In genomic region chr13:47455581-47455980, GRCh38 we compare ENCODE assay signal across 15 cellular contexts.
DNase-seq lines count a peak whose midpoint lies in the region; ATAC-seq and TF ChIP-seq lines count a peak whose summit lies in the region.
"Had no signal": no experiment of that assay in that cellular context is flagged by ENCODE, and none has a peak within 500 bp of the region (broad histone marks: within the 10 kb centered on the region; RNA-seq: fewer than 3 reads in every experiment).

No MANE protein-coding gene starts in this region.

- TF ChIP-seq CTCF in GM12872 (IDR thresholded peaks at IDR 0.05; ENCODE audit: insufficient read depth, low read depth, low read length) (peak; percentile 35; the same call in 1 of the 3 replicates), brain microvascular endothelial cell (IDR thresholded peaks at IDR 0.05; ENCODE audit: low read depth, low read length, missing control alignments) (peak; percentile 4), osteoblast (IDR thresholded peaks at IDR 0.05; ENCODE audit: extremely low read depth, low read depth, low read length) (peak; percentile 19), adrenal gland (IDR thresholded peaks at IDR 0.05) (no peak)

- TF ChIP-seq POLR2A in adrenal gland (IDR thresholded peaks at IDR 0.05): no peak

- H3K27me3 Mint-ChIP-seq in activated CD8-positive, alpha-beta T cell treated with anti-CD3 and anti-CD28 coated beads, Interleukin-2, amount 10 ng/mL, durations not matched to agents 7 days and 5 days (ENCODE audit: low read depth): no peaks in the 10 kb centered on the region

- H4K20me1 ChIP-seq in osteoblast (ENCODE audit: insufficient read depth, low read length): no peaks in the 10 kb centered on the region

- no peak overlapping the region for H3K27ac Mint-ChIP-seq in activated CD8-positive, alpha-beta T cell treated with anti-CD3 and anti-CD28 coated beads, Interleukin-2, amount 10 ng/mL, durations not matched to agents 7 days and 5 days
- H3K27ac Mint-ChIP-seq: CD8-positive, alpha-beta memory T cell had no signal

- H3K36me3 Mint-ChIP-seq in activated CD8-positive, alpha-beta T cell treated with anti-CD3 and anti-CD28 coated beads, Interleukin-2, amount 10 ng/mL, durations not matched to agents 7 days and 5 days (ENCODE audit: low read depth): no peaks in the 10 kb centered on the region
- H3K36me3 Mint-ChIP-seq: CD8-positive, alpha-beta memory T cell had no signal

- peaks cover 9% of the 10 kb centered on the region for H3K4me1 ChIP-seq in osteoblast (ENCODE audit: insufficient read depth, low read length)
- H3K4me1 ChIP-seq in adrenal gland (replicated peaks in 1 of 2): no peaks in the 10 kb centered on the region
- H3K4me1 ChIP-seq: gastroesophageal sphincter had no signal

- no peaks in the 10 kb centered on the region for H3K79me2 ChIP-seq in osteoblast (ENCODE audit: insufficient read depth, low read length)

- no peaks in the 10 kb centered on the region for H3K27me3 ChIP-seq in brain microvascular endothelial cell (replicated peaks)
- no peaks in the 10 kb centered on the region for H3K27me3 ChIP-seq in osteoblast (ENCODE audit: insufficient read depth, low read length)
- no peaks in the 10 kb centered on the region for H3K27me3 ChIP-seq in adrenal gland
- H3K27me3 ChIP-seq: gastroesophageal sphincter had no signal

- H3K27ac ChIP-seq in brain microvascular endothelial cell (no peak overlapping the region), osteoblast (ENCODE audit: low read depth, low read length) (no peak overlapping the region), adrenal gland (no peak overlapping the region)
- H3K27ac ChIP-seq: coronary artery, gastroesophageal sphincter had no signal

- no peaks in the 10 kb centered on the region for H3K36me3 ChIP-seq in brain microvascular endothelial cell (replicated peaks)
- no peaks in the 10 kb centered on the region for H3K36me3 ChIP-seq in osteoblast (ENCODE audit: insufficient read depth, low read length)
- no peaks in the 10 kb centered on the region for H3K36me3 ChIP-seq in adrenal gland (replicated peaks in 1 of 2)
- H3K36me3 ChIP-seq: gastroesophageal sphincter had no signal

- no peak overlapping the region for H3K4me2 ChIP-seq in osteoblast (ENCODE audit: insufficient read depth, low read length)

- CTCF ChIA-PET in activated CD8-positive, alpha-beta T cell treated with anti-CD3 and anti-CD28 coated beads, Interleukin-2, amount 10 ng/mL, durations not matched to agents 7 days and 5 days (lab: Charles Lee): no interaction called here

- no peak overlapping the region for H3K4me3 Mint-ChIP-seq in activated CD8-positive, alpha-beta T cell treated with anti-CD3 and anti-CD28 coated beads, Interleukin-2, amount 10 ng/mL, durations not matched to agents 7 days and 5 days
- H3K4me3 Mint-ChIP-seq: CD8-positive, alpha-beta memory T cell had no signal

- no peaks in the 10 kb centered on the region for H3K9me3 Mint-ChIP-seq in activated CD8-positive, alpha-beta T cell treated with anti-CD3 and anti-CD28 coated beads, Interleukin-2, amount 10 ng/mL, durations not matched to agents 7 days and 5 days (ENCODE audit: insufficient read depth)

- H2AFZ ChIP-seq in osteoblast (ENCODE audit: low read length): no peak overlapping the region

- in situ Hi-C loops in brain microvascular endothelial cell (cut with HindIII; ENCODE audit: low pct_ligation_motif_present, low sequenced_read_pairs): no loop called here

- POLR2A ChIA-PET in activated CD8-positive, alpha-beta T cell treated with anti-CD3 and anti-CD28 coated beads, Interleukin-2, amount 10 ng/mL, durations not matched to agents 7 days and 5 days (lab: Charles Lee): no interaction called here

- intact Hi-C loops in adrenal gland (cut with DNase I): no loop called here

- H3K4me3 ChIP-seq in brain microvascular endothelial cell (ENCODE audit: low read depth, low read length) (no peak overlapping the region), osteoblast (ENCODE audit: insufficient read depth, low read length) (no peak overlapping the region), adrenal gland (no peak overlapping the region)
- H3K4me3 ChIP-seq: coronary artery, gastroesophageal sphincter had no signal

- no peaks in the 10 kb centered on the region for H3K9me3 ChIP-seq in osteoblast (ENCODE audit: low read depth, low read length)
- H3K9me3 ChIP-seq in adrenal gland (replicated peaks in 1 of 3): no peaks in the 10 kb centered on the region
- H3K9me3 ChIP-seq: gastroesophageal sphincter had no signal

- DNase-seq in M059J (ENCODE audit: low read depth) (peak; percentile 30), brain microvascular endothelial cell (no peak), osteoblast (ENCODE audit: insufficient read length, low spot score, missing footprints) (no peak), HPDE6-E6E7 (ENCODE audit: extremely low spot score) (no peak), adrenal gland (no peak), activated gamma-delta T cell (lab: John Stamatoyannopoulos, UW) (no peak)
- no peak for DNase-seq in activated CD8-positive, alpha-beta T cell treated with anti-CD3 and anti-CD28 coated beads, Interleukin-2, amount 10 ng/mL, durations not matched to agents 7 days and 5 days
- DNase-seq: activated naive CD4-positive, alpha-beta T cell; CD8-positive, alpha-beta memory T cell; NCI-H1048; NCI-H69; stimulated activated CD4-positive, alpha-beta T cell treated with anti-CD3 and anti-CD28 coated beads, Interleukin-15, amount 100 ng/mL, for 24 hours had no signal

- H3K4me1 Mint-ChIP-seq in activated CD8-positive, alpha-beta T cell treated with anti-CD3 and anti-CD28 coated beads, Interleukin-2, amount 10 ng/mL, durations not matched to agents 7 days and 5 days (ENCODE audit: low read depth): no peaks in the 10 kb centered on the region
- H3K4me1 Mint-ChIP-seq: CD8-positive, alpha-beta memory T cell had no signal

- ATAC-seq in activated CD8-positive, alpha-beta T cell treated with anti-CD3 and anti-CD28 coated beads, Interleukin-2, amount 10 ng/mL, durations not matched to agents 7 days and 5 days: no peak
- ATAC-seq: gastroesophageal sphincter had no signal

Comparison
In these comparisons a context has a peak if more than half of its experiments do, and no peak if none do; other contexts are left out.
1. CTCF ChIP-seq: peak in GM12872 (single experiment), brain microvascular endothelial cell (single experiment) and osteoblast (single experiment); none in adrenal gland (0 of 6).